ENCODE assay signal across 10 cellular contexts in the genomic region with DNA sequence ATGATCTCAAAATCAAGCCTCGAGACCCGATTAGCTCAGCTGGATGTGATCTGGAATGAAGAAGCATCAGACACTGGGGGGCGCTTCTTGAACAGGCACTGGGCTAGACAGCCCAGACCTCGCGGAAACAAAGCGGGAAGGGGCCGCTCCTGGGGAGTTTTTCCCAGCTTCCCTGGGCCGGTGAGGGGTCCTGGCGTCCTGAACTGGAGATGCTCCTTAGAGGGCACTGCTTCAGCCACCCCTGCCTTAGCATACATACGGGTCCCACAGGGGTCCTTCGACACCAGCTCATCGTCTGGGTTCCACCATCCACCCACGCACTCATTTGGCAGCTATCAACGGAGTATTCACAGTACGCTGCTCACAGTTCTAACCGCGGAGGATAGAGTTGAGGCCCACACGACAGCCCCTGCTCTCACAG.
DNase-seq lines count a peak whose midpoint lies in the region; ATAC-seq, FAIRE-seq and TF ChIP-seq lines count a peak whose summit lies in the region.
"Had no signal": no experiment of that assay in that cellular context is flagged by ENCODE, and none has a peak within 500 bp of the region (broad histone marks: within the 10 kb centered on the region; RNA-seq: fewer than 3 reads in every experiment).

No MANE protein-coding gene starts in this region.

- no peak overlapping the region for H3K27ac Mint-ChIP-seq in immature natural killer cell

- H3K4me3 ChIP-seq in ACC112 (ENCODE audit: low read depth, low read length) (peak overlapping the region; percentile 88), left ventricle myocardium inferior (peak overlapping the region; percentile 54)

- H3K4me1 ChIP-seq in ACC112 (ENCODE audit: control insufficient read depth, insufficient read depth, low read length, unreplicated experiment) (peaks cover 19% of the 10 kb centered on the region), left ventricle myocardium inferior (no peaks in the 10 kb centered on the region)

- peak overlapping the region; percentile 77 for H2AFZ ChIP-seq in ACC112 (ENCODE audit: low read length, unreplicated experiment)

- intact Hi-C loops in left ventricle myocardium inferior (cut with micrococcal nuclease): no loop called here

- H3K36me3 ChIP-seq in ACC112 (ENCODE audit: insufficient read depth, low read length): no peaks in the 10 kb centered on the region
- H3K36me3 ChIP-seq in left ventricle myocardium inferior: no peaks in the 10 kb centered on the region

- H3K27ac ChIP-seq in ACC112 (ENCODE audit: low read depth, low read length) (peak overlapping the region; percentile 74), left ventricle myocardium inferior (replicated peaks) (peak overlapping the region; percentile 60)

- no peak for ATAC-seq in GM18520 (IDR thresholded peaks at IDR 0.05; ENCODE audit: unreplicated experiment)
- ATAC-seq in HG02981 (IDR thresholded peaks at IDR 0.05; ENCODE audit: unreplicated experiment): no peak

- no peaks in the 10 kb centered on the region for H3K4me1 Mint-ChIP-seq in immature natural killer cell

- no peak for FAIRE-seq in GM12892 (lab: Jason Lieb, UNC)
- FAIRE-seq: GM19239 had no signal

- no peaks in the 10 kb centered on the region for H3K9me3 Mint-ChIP-seq in immature natural killer cell

- DNase-seq in GM12892 (ENCODE audit: insufficient read length) (no peak), OCI-M1 (lab: John Stamatoyannopoulos, UW) (peak; percentile 89), left ventricle myocardium inferior (peak; percentile 30), immature natural killer cell (no peak)
- no peak for DNase-seq in activated CD8-positive, alpha-beta memory T cell treated with anti-CD3 and anti-CD28 coated beads, Interleukin-2, amount 50 U/mL, for 4 hours
- DNase-seq: Calu3 had no signal

- H3K79me2 ChIP-seq in ACC112 (ENCODE audit: control insufficient read depth, insufficient read depth, low read length, unreplicated experiment): peaks cover 22% of the 10 kb centered on the region

- TF ChIP-seq CTCF in left ventricle myocardium inferior (IDR thresholded peaks at IDR 0.05; ENCODE audit: borderline replicate concordance): peak; percentile 22

- H3K27me3 ChIP-seq in ACC112 (ENCODE audit: insufficient read depth, low read length) (no peaks in the 10 kb centered on the region), left ventricle myocardium inferior (ENCODE audit: low read depth) (peaks cover 41% of the 10 kb centered on the region)

- no peak overlapping the region for H3K4me3 Mint-ChIP-seq in immature natural killer cell

- H3K9me3 ChIP-seq in left ventricle myocardium inferior (replicated peaks): no peaks in the 10 kb centered on the region

- H3K36me3 Mint-ChIP-seq in immature natural killer cell: no peaks in the 10 kb centered on the region

- TF ChIP-seq POLR2A in GM12892 (IDR thresholded peaks at IDR 0.05; ENCODE audit: low read depth, low read length): peak; percentile 71

- H3K27me3 Mint-ChIP-seq in immature natural killer cell (ENCODE audit: low read depth in 3 of 3): peaks cover 1 to 2% (median 2%) of the 10 kb centered on the region in 3 donors

Comparison
In these comparisons a context has a peak if more than half of its experiments do, and no peak if none do; other contexts are left out.
1. DNase-seq: peak in OCI-M1 (single experiment) and left ventricle myocardium inferior (single experiment); none in GM12892 (single experiment), immature natural killer cell (0 of 3) and activated CD8-positive, alpha-beta memory T cell treated with anti-CD3 and anti-CD28 coated beads, Interleukin-2, amount 50 U/mL, for 4 hours (single experiment).